ENCODE assay signal across 17 cellular contexts in genomic region chr6:39905640-39905975, GRCh38. TPM values are rescaled to one million over a fixed set of nuclear protein-coding genes. Genes with fewer than 3 reads are reported as not detected.
DNase-seq lines count a peak whose midpoint lies in the region; ATAC-seq and TF ChIP-seq lines count a peak whose summit lies in the region.
"Had no signal": no experiment of that assay in that cellular context is flagged by ENCODE, and none has a peak within 500 bp of the region (broad histone marks: within the 10 kb centered on the region; RNA-seq: fewer than 3 reads in every experiment).

No MANE protein-coding gene starts in this region.

- WGBS in esophagus muscularis mucosa = 63% methylated on average over 3 of the region's 4 CpGs
- 88 to 93% methylated on average over 4 of the region's 4 CpGs for WGBS in thyroid gland, 2 donors

- no peaks in the 10 kb centered on the region for H3K27me3 Mint-ChIP-seq in progenitor cell of endocrine pancreas

- H3K27ac Mint-ChIP-seq in progenitor cell of endocrine pancreas = peak overlapping the region; percentile 45
- H3K27ac Mint-ChIP-seq: CD14-positive monocyte; CD8-positive, alpha-beta T cell; GM23338 had no signal

- H3K36me3 Mint-ChIP-seq in progenitor cell of endocrine pancreas (ENCODE audit: insufficient read depth) = peaks cover 8% of the 10 kb centered on the region
- H3K36me3 Mint-ChIP-seq: CD14-positive monocyte; CD8-positive, alpha-beta T cell had no signal

- intact Hi-C loops in esophagus muscularis mucosa (cut with DNase I) (no loop called here), upper lobe of right lung (cut with DNase I) (no loop called here), thyroid gland (cut with DNase I) (no loop called here)

- H3K4me3 ChIP-seq in esophagus muscularis mucosa = no peak overlapping the region
- no peak overlapping the region for H3K4me3 ChIP-seq in upper lobe of right lung
- H3K4me3 ChIP-seq in thyroid gland (replicated peaks in 1 of 3) = no peak overlapping the region
- H3K4me3 ChIP-seq: GM23338 had no signal

- ATAC-seq in upper lobe of right lung (no peak), HG03175 (IDR thresholded peaks at IDR 0.05; ENCODE audit: unreplicated experiment) (no peak)
- ATAC-seq: CD8-positive, alpha-beta T cell; GM23338 had no signal

- H3K27ac ChIP-seq in esophagus muscularis mucosa (replicated peaks in 1 of 4) (peak overlapping the region; percentile 16 to 45 (median 30)), upper lobe of right lung (no peak overlapping the region), thyroid gland (no peak overlapping the region)
- H3K27ac ChIP-seq: 22Rv1 had no signal

- H3K4me3 Mint-ChIP-seq in progenitor cell of endocrine pancreas (ENCODE audit: low read depth) = no peak overlapping the region
- H3K4me3 Mint-ChIP-seq: CD14-positive monocyte; CD8-positive, alpha-beta T cell; GM23338 had no signal

- DNase-seq in activated effector memory CD4-positive, alpha-beta T cell treated with anti-CD3 and anti-CD28 coated beads, Interleukin-2, amount 50 U/mL, for 16 hours = peak; percentile 12
- no peak for DNase-seq in activated effector memory CD4-positive, alpha-beta T cell treated with Interleukin-2 at 50 U/mL for 16 hours
- DNase-seq in esophagus muscularis mucosa (ENCODE audit: extremely low spot score) = no peak
- DNase-seq in progenitor cell of endocrine pancreas (ENCODE audit: low spot score, unreplicated experiment) = no peak
- DNase-seq in upper lobe of right lung = peak; percentile 38
- DNase-seq in thyroid gland = no peak
- no peak for DNase-seq in RKO (ENCODE audit: low spot score)
- DNase-seq: CD8-positive, alpha-beta T cell; COR-L47; DMS153; DMS79 treated with DMSO at 0.1 percent for 48 hours; EL; H7 had no signal

- peaks cover 0 to 25% (median 6%) of the 10 kb centered on the region in 4 donors for H3K4me1 ChIP-seq in esophagus muscularis mucosa
- H3K4me1 ChIP-seq in upper lobe of right lung = no peaks in the 10 kb centered on the region
- H3K4me1 ChIP-seq in thyroid gland = peaks cover 0 to 2% of the 10 kb centered on the region in 2 donors

- H3K27me3 ChIP-seq in esophagus muscularis mucosa (no peaks in the 10 kb centered on the region), upper lobe of right lung (no peaks in the 10 kb centered on the region), thyroid gland (no peaks in the 10 kb centered on the region)

- H3K36me3 ChIP-seq in esophagus muscularis mucosa = peaks cover 22 to 83% (median 68%) of the 10 kb centered on the region in 4 donors
- H3K36me3 ChIP-seq in upper lobe of right lung = peaks cover 24% of the 10 kb centered on the region
- peaks cover 6 to 7% of the 10 kb centered on the region in 2 donors for H3K36me3 ChIP-seq in thyroid gland

- no peaks in the 10 kb centered on the region for H3K9me3 Mint-ChIP-seq in progenitor cell of endocrine pancreas (ENCODE audit: low read depth)
- H3K9me3 Mint-ChIP-seq: CD8-positive, alpha-beta T cell; GM23338 had no signal

- H3K9me3 ChIP-seq in esophagus muscularis mucosa (no peaks in the 10 kb centered on the region), upper lobe of right lung (no peaks in the 10 kb centered on the region), thyroid gland (no peaks in the 10 kb centered on the region)

- no peak for TF ChIP-seq CTCF in esophagus muscularis mucosa (IDR thresholded peaks at IDR 0.05)
- no peak for TF ChIP-seq CTCF in progenitor cell of endocrine pancreas (IDR thresholded peaks at IDR 0.05; ENCODE audit: unreplicated experiment)
- no peak for TF ChIP-seq CTCF in upper lobe of right lung (IDR thresholded peaks at IDR 0.05)
- no peak for TF ChIP-seq CTCF in thyroid gland (IDR thresholded peaks at IDR 0.05)

- TF ChIP-seq POLR2A in esophagus muscularis mucosa (IDR thresholded peaks at IDR 0.05; ENCODE audit: low read depth) (no peak), thyroid gland (IDR thresholded peaks at IDR 0.05) (no peak)

- H3K4me1 Mint-ChIP-seq in progenitor cell of endocrine pancreas (ENCODE audit: low read depth) = no peaks in the 10 kb centered on the region
- H3K4me1 Mint-ChIP-seq: CD14-positive monocyte had no signal

- no peak for TF ChIP-seq EP300 in esophagus muscularis mucosa (IDR thresholded peaks at IDR 0.05)

RNA-seq across cellular contexts. Expression of gene MOCS1, which starts 28.7 kb away (rescaled TPM):
- total RNA-seq in esophagus muscularis mucosa = 10 to 100 TPM; 19.1 to 37.3 (median 28.0) TPM
- total RNA-seq in progenitor cell of endocrine pancreas = 15.9 and 17.5 TPM in 2 replicates
- total RNA-seq in upper lobe of right lung = 29.3 TPM
- 10 to 100 TPM; 23.4 to 39.8 (median 33.1) TPM for total RNA-seq in thyroid gland

Comparison
In these comparisons a context has a peak if more than half of its experiments do, and no peak if none do; other contexts are left out.
1. DNase-seq: peak in activated effector memory CD4-positive, alpha-beta T cell treated with anti-CD3 and anti-CD28 coated beads, Interleukin-2, amount 50 U/mL, for 16 hours (single experiment) and upper lobe of right lung (single experiment); none in activated effector memory CD4-positive, alpha-beta T cell treated with Interleukin-2 at 50 U/mL for 16 hours (single experiment), esophagus muscularis mucosa (single experiment), progenitor cell of endocrine pancreas (single experiment), thyroid gland (0 of 2) and RKO (single experiment).
2. H3K27ac ChIP-seq: peak in esophagus muscularis mucosa (4 of 4); none in upper lobe of right lung (single experiment) and thyroid gland (0 of 3).